In the genomic region with DNA sequence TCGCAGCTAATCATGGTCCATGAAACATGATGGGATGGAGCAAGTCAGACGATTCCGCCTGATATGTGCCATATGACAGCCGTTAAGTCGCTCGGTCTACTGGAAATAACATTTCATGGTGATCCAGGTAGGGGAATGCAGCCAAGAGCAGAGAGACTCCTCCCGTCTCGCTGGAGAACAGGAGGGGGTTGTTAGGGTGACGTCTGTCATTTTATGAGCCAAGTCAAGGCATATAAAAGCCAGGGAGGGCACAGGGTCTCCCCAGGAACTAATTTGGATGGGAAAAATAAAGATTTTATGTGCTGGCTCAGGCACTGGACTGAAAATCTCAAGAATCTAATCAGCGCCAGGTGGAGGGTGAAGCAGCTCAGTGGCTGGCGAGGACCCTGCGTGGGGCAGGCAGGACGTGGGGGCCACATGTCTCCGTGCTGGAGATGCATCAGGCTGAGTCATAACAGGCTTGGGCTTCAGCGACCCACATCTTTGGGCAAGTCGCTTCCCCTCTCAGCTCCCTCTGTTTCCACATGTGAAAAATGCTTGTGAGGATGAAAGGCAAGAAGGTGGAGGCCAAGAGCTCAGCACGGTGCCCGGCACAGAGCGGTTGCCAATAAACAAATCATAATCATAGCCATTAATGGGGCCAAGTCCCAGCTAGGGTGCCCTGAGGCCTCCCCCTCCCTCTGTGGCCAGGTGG, we compare ENCODE assay signal across 19 cellular contexts.
DNase-seq lines count a peak whose midpoint lies in the region; ATAC-seq, FAIRE-seq and TF ChIP-seq lines count a peak whose summit lies in the region.
"Had no signal": no experiment of that assay in that cellular context is flagged by ENCODE, and none has a peak within 500 bp of the region (broad histone marks: within the 10 kb centered on the region; RNA-seq: fewer than 3 reads in every experiment).

No MANE protein-coding gene starts in this region.

- no peak for FAIRE-seq in GM12892 (lab: Jason Lieb, UNC)

- H3K27me3 Mint-ChIP-seq in brain: peaks cover 6% of the 10 kb centered on the region

- H3K36me3 Mint-ChIP-seq in brain: no peaks in the 10 kb centered on the region
- H3K36me3 Mint-ChIP-seq: mesothelial cell of epicardium; neural progenitor cell; stimulated activated naive B cell treated with anti-CD40 and anti-IgM and Interleukin-4, amounts not matched to agents 10 μg/mL and 1 μg/mL and 100 μg/mL, for 72 hours had no signal

- peaks cover 0 to 9% (median 0%) of the 10 kb centered on the region in 5 experiments for H3K9me3 Mint-ChIP-seq in brain
- H3K9me3 Mint-ChIP-seq: dendritic cell treated with granulocyte-macrophage colony-stimulating factor and Interleukin-4, amounts not matched to agents 40 ng/mL and 50 ng/mL, for 4 days; mesothelial cell of epicardium had no signal

- ATAC-seq in GM21825 (IDR thresholded peaks at IDR 0.05; ENCODE audit: unreplicated experiment): no peak
- ATAC-seq: stimulated activated naive B cell treated with anti-CD40 and anti-IgM and Interleukin-4, amounts not matched to agents 10 μg/mL and 1 μg/mL and 100 μg/mL, for 72 hours had no signal

- TF ChIP-seq CTCF in brain (conservative IDR thresholded peaks at IDR 0.05): no peak

- H3K4me3 Mint-ChIP-seq in brain: peak overlapping the region in 2 of 5 experiments; percentile 10 to 39
- H3K4me3 Mint-ChIP-seq: dendritic cell treated with granulocyte-macrophage colony-stimulating factor and Interleukin-4, amounts not matched to agents 40 ng/mL and 50 ng/mL, for 4 days; mesothelial cell of epicardium; neural progenitor cell; stimulated activated naive B cell treated with anti-CD40 and anti-IgM and Interleukin-4, amounts not matched to agents 10 μg/mL and 1 μg/mL and 100 μg/mL, for 72 hours had no signal

- TF ChIP-seq POLR2A in GM12892 (IDR thresholded peaks at IDR 0.05; ENCODE audit: low read depth, low read length): no peak

- H3K4me1 Mint-ChIP-seq in brain: peaks cover 54% of the 10 kb centered on the region

- peak in 2 of 3 experiments; percentile 73 to 89 for DNase-seq in NCI-H1417 (lab: John Stamatoyannopoulos, UW)
- DNase-seq in NCI-H1417 treated with DMSO at 0.1 percent for 48 hours (lab: John Stamatoyannopoulos, UW): no peak
- peak; percentile 78 for DNase-seq in NCI-H2171 (lab: John Stamatoyannopoulos, UW)
- DNase-seq in pons (ENCODE audit: low spot score): peak; percentile 9
- no peak for DNase-seq in NCI-H774 (lab: John Stamatoyannopoulos, UW)
- no peak for DNase-seq in GM12892 (ENCODE audit: insufficient read length)
- DNase-seq: activated CD4-positive, alpha-beta T cell treated with anti-CD3 and anti-CD28 coated beads, Interleukin-2, amount 50 U/mL, for 48 hours; activated naive CD4-positive, alpha-beta T cell treated with anti-CD3 and anti-CD28 coated beads, Interleukin-2, amount 50 U/mL, for 16 hours; DMS153; foreskin melanocyte; NK-92 treated with Interleukin-12 subunit alpha and Interleukin-12 subunit beta, amount 100 ng/mL, for 24 hours; stimulated activated CD4-positive, alpha-beta T cell treated with anti-CD3 and anti-CD28 coated beads, Interleukin-15, amount 100 ng/mL, for 24 hours; stimulated activated naive B cell treated with anti-CD40 and anti-IgM and Interleukin-4, amounts not matched to agents 10 μg/mL and 1 μg/mL and 100 μg/mL, for 72 hours; tibial artery had no signal

- peak overlapping the region; percentile 48 to 81 (median 76) for H3K27ac Mint-ChIP-seq in brain
- H3K27ac Mint-ChIP-seq: dendritic cell treated with granulocyte-macrophage colony-stimulating factor and Interleukin-4, amounts not matched to agents 40 ng/mL and 50 ng/mL, for 4 days; mesothelial cell of epicardium; neural progenitor cell; stimulated activated naive B cell treated with anti-CD40 and anti-IgM and Interleukin-4, amounts not matched to agents 10 μg/mL and 1 μg/mL and 100 μg/mL, for 72 hours had no signal

Comparison
In these comparisons a context has a peak if more than half of its experiments do, and no peak if none do; other contexts are left out.
1. DNase-seq: peak in NCI-H1417 (2 of 3), NCI-H2171 (single experiment) and pons (single experiment); none in NCI-H1417 treated with DMSO at 0.1 percent for 48 hours (single experiment), NCI-H774 (single experiment) and GM12892 (single experiment).